In the genomic region with DNA sequence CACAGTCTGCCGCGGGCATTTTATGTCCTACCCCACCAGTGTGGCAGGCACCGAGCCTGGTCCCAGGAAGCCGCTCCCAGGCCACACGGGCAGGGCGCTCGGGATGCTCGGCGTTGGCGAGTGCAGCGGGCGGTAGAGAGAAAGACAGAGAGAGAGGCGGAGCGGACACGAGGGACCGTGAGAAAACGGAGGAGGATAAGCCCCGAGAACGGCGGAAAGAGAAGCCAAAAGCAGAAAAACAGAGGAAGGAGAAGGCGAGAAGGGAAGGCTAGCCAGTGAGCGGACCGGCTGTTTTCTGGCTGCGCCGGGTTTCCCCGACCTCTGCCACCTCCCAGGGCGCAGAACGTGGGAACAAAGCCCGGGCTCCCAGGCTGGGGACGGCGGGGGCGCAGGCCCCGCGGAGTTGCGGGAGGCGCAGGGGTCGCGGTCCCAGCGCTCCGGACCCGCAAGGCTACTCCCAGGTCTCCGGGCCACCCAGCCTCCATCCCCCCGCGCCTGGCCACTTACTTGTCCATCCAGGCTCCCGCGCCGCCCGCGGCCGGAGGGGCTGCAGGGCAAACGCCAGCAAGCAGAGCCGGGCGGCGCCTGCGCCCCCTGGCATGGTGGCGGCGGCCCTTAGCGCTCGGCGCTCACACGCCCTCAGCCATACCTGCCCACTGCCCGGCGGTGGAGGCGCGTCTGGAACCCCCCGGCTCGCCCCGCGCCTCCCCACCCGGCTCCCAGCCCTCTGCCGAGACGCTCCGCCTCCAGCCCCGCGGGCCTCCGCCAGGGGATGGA, we compare ENCODE assay signal across 8 cellular contexts. TPM values are rescaled to one million over a fixed set of nuclear protein-coding genes. Genes with fewer than 3 reads are reported as not detected.
DNase-seq lines count a peak whose midpoint lies in the region; ATAC-seq and TF ChIP-seq lines count a peak whose summit lies in the region.

A gene with protein sequence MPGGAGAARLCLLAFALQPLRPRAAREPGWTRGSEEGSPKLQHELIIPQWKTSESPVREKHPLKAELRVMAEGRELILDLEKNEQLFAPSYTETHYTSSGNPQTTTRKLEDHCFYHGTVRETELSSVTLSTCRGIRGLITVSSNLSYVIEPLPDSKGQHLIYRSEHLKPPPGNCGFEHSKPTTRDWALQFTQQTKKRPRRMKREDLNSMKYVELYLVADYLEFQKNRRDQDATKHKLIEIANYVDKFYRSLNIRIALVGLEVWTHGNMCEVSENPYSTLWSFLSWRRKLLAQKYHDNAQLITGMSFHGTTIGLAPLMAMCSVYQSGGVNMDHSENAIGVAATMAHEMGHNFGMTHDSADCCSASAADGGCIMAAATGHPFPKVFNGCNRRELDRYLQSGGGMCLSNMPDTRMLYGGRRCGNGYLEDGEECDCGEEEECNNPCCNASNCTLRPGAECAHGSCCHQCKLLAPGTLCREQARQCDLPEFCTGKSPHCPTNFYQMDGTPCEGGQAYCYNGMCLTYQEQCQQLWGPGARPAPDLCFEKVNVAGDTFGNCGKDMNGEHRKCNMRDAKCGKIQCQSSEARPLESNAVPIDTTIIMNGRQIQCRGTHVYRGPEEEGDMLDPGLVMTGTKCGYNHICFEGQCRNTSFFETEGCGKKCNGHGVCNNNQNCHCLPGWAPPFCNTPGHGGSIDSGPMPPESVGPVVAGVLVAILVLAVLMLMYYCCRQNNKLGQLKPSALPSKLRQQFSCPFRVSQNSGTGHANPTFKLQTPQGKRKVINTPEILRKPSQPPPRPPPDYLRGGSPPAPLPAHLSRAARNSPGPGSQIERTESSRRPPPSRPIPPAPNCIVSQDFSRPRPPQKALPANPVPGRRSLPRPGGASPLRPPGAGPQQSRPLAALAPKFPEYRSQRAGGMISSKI (minus strand): TSS at position 680 of the 777 bp plus-strand sequence. CDS start 79 bp downstream, at position 601.

- H3K4me1 Mint-ChIP-seq in endodermal cell (peaks cover 52% of the 10 kb centered on the region), mesothelial cell of epicardium (peaks cover 25% of the 10 kb centered on the region)

- WGBS in endodermal cell (ENCODE audit: insufficient coverage in 1 of 2, insufficient read length in 1 of 2), 2 experiments: 0% methylated on average over 20 to 76 of the region's 76 CpGs
- WGBS in suprapubic skin: under 1% methylated on average over 60 of the region's 76 CpGs

- H3K4me3 ChIP-seq in ACC112 (ENCODE audit: low read depth, low read length) (peak within 1 kb of the TSS; percentile 78), endodermal cell (ENCODE audit: low read length) (peak within 1 kb of the TSS; percentile 90), suprapubic skin (peak within 1 kb of the TSS; percentile 57)

- H3K36me3 ChIP-seq in ACC112 (ENCODE audit: insufficient read depth, low read length) (no peaks in the 10 kb centered on the region), endodermal cell (ENCODE audit: control insufficient read depth, insufficient read depth, low read length) (peaks cover 27% of the 10 kb centered on the region), suprapubic skin (no peaks in the 10 kb centered on the region)

- H3K4me1 ChIP-seq in ACC112 (ENCODE audit: control insufficient read depth, insufficient read depth, low read length, unreplicated experiment): peaks cover 10% of the 10 kb centered on the region
- H3K4me1 ChIP-seq in endodermal cell (ENCODE audit: control insufficient read depth, insufficient read depth, low read length): peaks cover 23% of the 10 kb centered on the region
- peaks cover 20% of the 10 kb centered on the region for H3K4me1 ChIP-seq in suprapubic skin

- peak; percentile 44 for ATAC-seq in GM19035 (IDR thresholded peaks at IDR 0.05; ENCODE audit: unreplicated experiment)

- no peak for TF ChIP-seq POLR2A in suprapubic skin (IDR thresholded peaks at IDR 0.05)

- H3K4me3 Mint-ChIP-seq in endodermal cell (peak within 1 kb of the TSS; percentile 97), mesothelial cell of epicardium (peak within 1 kb of the TSS; percentile 90)

- H3K36me3 Mint-ChIP-seq in endodermal cell (ENCODE audit: low read depth) (peaks cover 12% of the 10 kb centered on the region), mesothelial cell of epicardium (no peaks in the 10 kb centered on the region)

- TF ChIP-seq EP300 in suprapubic skin (IDR thresholded peaks at IDR 0.05): no peak

- H3K27ac Mint-ChIP-seq in endodermal cell: peak within 1 kb of the TSS; percentile 98
- peak within 1 kb of the TSS; percentile 82 for H3K27ac Mint-ChIP-seq in mesothelial cell of epicardium

- TF ChIP-seq CTCF in endodermal cell (conservative IDR thresholded peaks at IDR 0.05) (peak; percentile 46), mesothelial cell of epicardium (IDR thresholded peaks at IDR 0.05; ENCODE audit: unreplicated experiment) (no peak), suprapubic skin (IDR thresholded peaks at IDR 0.05) (no peak)

- peak within 1 kb of the TSS; percentile 94 for H3K9ac ChIP-seq in endodermal cell (ENCODE audit: extremely low read depth, low read length, poor library complexity, severe bottlenecking)

- H3K9me3 Mint-ChIP-seq in endodermal cell: no peaks in the 10 kb centered on the region
- H3K9me3 Mint-ChIP-seq in mesothelial cell of epicardium: no peaks in the 10 kb centered on the region

- peak; percentile 34 for DNase-seq in NCI-H128 (lab: John Stamatoyannopoulos, UW; ENCODE audit: unreplicated experiment)
- peak; percentile 43 to 62 for DNase-seq in activated CD4-positive, alpha-beta T cell treated with anti-CD3 and anti-CD28 coated beads, Interleukin-2, amount 50 U/mL, for 48 hours
- DNase-seq in endodermal cell: no peak
- peak; percentile 52 to 68 for DNase-seq in mesothelial cell of epicardium (ENCODE audit: low spot score in 2 of 2, unreplicated experiment in 2 of 2)
- no peak for DNase-seq in suprapubic skin (ENCODE audit: low spot score in 2 of 2)
- no peak for DNase-seq in OCI-M2 (lab: John Stamatoyannopoulos, UW; ENCODE audit: unreplicated experiment)

- H2AFZ ChIP-seq in ACC112 (ENCODE audit: low read length, unreplicated experiment): peak within 1 kb of the TSS; percentile 73

- H3K27ac ChIP-seq in ACC112 (ENCODE audit: low read depth, low read length) (no peak within 1 kb of the TSS), endodermal cell (ENCODE audit: low read depth, low read length) (peak within 1 kb of the TSS; percentile 61), suprapubic skin (peak within 1 kb of the TSS; percentile 71)

- H3K9me3 ChIP-seq in endodermal cell (ENCODE audit: control insufficient read depth, low read length) (no peaks in the 10 kb centered on the region), suprapubic skin (no peaks in the 10 kb centered on the region)

- H3K27me3 ChIP-seq in ACC112 (ENCODE audit: insufficient read depth, low read length) (no peaks in the 10 kb centered on the region), endodermal cell (ENCODE audit: control insufficient read depth, insufficient read depth, low read length, poor library complexity, severe bottlenecking) (no peaks in the 10 kb centered on the region), suprapubic skin (peaks cover 21% of the 10 kb centered on the region)

- peaks cover 6% of the 10 kb centered on the region for H3K79me2 ChIP-seq in ACC112 (ENCODE audit: control insufficient read depth, insufficient read depth, low read length, unreplicated experiment)

- H3K27me3 Mint-ChIP-seq in endodermal cell (ENCODE audit: insufficient read depth) (no peaks in the 10 kb centered on the region), mesothelial cell of epicardium (ENCODE audit: low read depth) (peaks cover 4% of the 10 kb centered on the region)

RNA-seq across cellular contexts. Expression of the gene that starts here (rescaled TPM):
- total RNA-seq in endodermal cell: 100 to 1,000 TPM in 1 of 2 donors, 10 to 100 TPM in 1; 96.1 to 119 TPM
- polyA plus RNA-seq in endodermal cell (2013, experiment 1 of 2): 46.1 TPM
- polyA plus RNA-seq in endodermal cell (2013, experiment 2 of 2): 63.4 TPM
- 17.1 to 19.7 TPM (median 19.7 TPM) in 3 replicates for total RNA-seq in mesothelial cell of epicardium
- total RNA-seq in suprapubic skin: 1 to 10 TPM in 3 of 4 donors, under 1 TPM in 1; 0.42 to 2.6 (median 1.3) TPM

Comparison
In these comparisons a context has a peak if more than half of its experiments do, and no peak if none do; other contexts are left out.
1. DNase-seq: peak in NCI-H128 (single experiment), activated CD4-positive, alpha-beta T cell treated with anti-CD3 and anti-CD28 coated beads, Interleukin-2, amount 50 U/mL, for 48 hours (2 of 2) and mesothelial cell of epicardium (2 of 2); none in endodermal cell (single experiment), suprapubic skin (0 of 2) and OCI-M2 (single experiment).
2. Peak in every context shown above with its lines, with median percentiles within 50 percentile points of each other: H3K4me3 ChIP-seq.